Comparison of ENCODE assay signal across 1 cellular context in genomic region chr20:34955232-34956040, GRCh38.
TF ChIP-seq lines count a peak whose summit lies in the region.

GSS (minus strand) TSS chr20:34955806; CDS start chr20:34951852, 3,954 bp downstream.
MYH7B (plus strand) TSS chr20:34955868; CDS start chr20:34978006, 22,138 bp downstream.

TF ChIP-seq in K562, 482 proteins besides CTCF, POLR2A, EP300 and RAD21 (continued from another document and continues in another):
- TF ChIP-seq, protein P1, sequence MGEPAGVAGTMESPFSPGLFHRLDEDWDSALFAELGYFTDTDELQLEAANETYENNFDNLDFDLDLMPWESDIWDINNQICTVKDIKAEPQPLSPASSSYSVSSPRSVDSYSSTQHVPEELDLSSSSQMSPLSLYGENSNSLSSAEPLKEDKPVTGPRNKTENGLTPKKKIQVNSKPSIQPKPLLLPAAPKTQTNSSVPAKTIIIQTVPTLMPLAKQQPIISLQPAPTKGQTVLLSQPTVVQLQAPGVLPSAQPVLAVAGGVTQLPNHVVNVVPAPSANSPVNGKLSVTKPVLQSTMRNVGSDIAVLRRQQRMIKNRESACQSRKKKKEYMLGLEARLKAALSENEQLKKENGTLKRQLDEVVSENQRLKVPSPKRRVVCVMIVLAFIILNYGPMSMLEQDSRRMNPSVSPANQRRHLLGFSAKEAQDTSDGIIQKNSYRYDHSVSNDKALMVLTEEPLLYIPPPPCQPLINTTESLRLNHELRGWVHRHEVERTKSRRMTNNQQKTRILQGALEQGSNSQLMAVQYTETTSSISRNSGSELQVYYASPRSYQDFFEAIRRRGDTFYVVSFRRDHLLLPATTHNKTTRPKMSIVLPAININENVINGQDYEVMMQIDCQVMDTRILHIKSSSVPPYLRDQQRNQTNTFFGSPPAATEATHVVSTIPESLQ (CRISPR knock-in tag; IDR thresholded peaks at IDR 0.05), result 0 out of 2 replicates have a peak, but pooled peaks have one; percentile 68
- TF ChIP-seq, protein P2, sequence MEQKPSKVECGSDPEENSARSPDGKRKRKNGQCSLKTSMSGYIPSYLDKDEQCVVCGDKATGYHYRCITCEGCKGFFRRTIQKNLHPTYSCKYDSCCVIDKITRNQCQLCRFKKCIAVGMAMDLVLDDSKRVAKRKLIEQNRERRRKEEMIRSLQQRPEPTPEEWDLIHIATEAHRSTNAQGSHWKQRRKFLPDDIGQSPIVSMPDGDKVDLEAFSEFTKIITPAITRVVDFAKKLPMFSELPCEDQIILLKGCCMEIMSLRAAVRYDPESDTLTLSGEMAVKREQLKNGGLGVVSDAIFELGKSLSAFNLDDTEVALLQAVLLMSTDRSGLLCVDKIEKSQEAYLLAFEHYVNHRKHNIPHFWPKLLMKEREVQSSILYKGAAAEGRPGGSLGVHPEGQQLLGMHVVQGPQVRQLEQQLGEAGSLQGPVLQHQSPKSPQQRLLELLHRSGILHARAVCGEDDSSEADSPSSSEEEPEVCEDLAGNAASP (IDR thresholded peaks at IDR 0.05), result no peak
- TF ChIP-seq FOSL1 (tag; conservative IDR thresholded peaks at IDR 0.05) (peak; percentile 37; the same call in 1 of the 2 replicates), ZNF609 (CRISPR knock-in tag; IDR thresholded peaks at IDR 0.05; ENCODE audit: borderline replicate concordance) (no peak), KDM5B (IDR thresholded peaks at IDR 0.05; ENCODE audit: insufficient replicate concordance, low read depth, low read length) (peak; percentile 93), KDM4B (IDR thresholded peaks at IDR 0.05; ENCODE audit: borderline replicate concordance in 2 of 2, low read depth in 1 of 2) (peak in 1 of 2 experiments; percentile 79; a peak in 1 of 4 replicates), SNIP1 (IDR thresholded peaks at IDR 0.05; ENCODE audit: low read depth) (peak; percentile 96), SMARCE1 (IDR thresholded peaks at IDR 0.05) (0 out of 2 replicates have a peak, but pooled peaks have one; percentile 11), U2AF2 (optimal IDR thresholded peaks at IDR 0.05; ENCODE audit: low read depth, low read length) (no peak), GTF2E2 (tag; IDR thresholded peaks at IDR 0.05) (peak; percentile 94), POLR2H (tag; IDR thresholded peaks at IDR 0.05; ENCODE audit: low read depth) (peak; percentile 86), POLR2G (IDR thresholded peaks at IDR 0.05; ENCODE audit: low read depth, low read length) (peak; percentile 98), GABPB2 (CRISPR knock-in tag; conservative IDR thresholded peaks at IDR 0.05) (no peak), ERF (CRISPR knock-in tag; IDR thresholded peaks at IDR 0.05) (no peak; the same call in 1 of the 2 replicates), ZNF696 (CRISPR knock-in tag; conservative IDR thresholded peaks at IDR 0.05) (no peak), ARHGAP35 (IDR thresholded peaks at IDR 0.05; ENCODE audit: partially characterized antibody) (no peak), TBP (optimal IDR thresholded peaks at IDR 0.05; ENCODE audit: low read depth, low read length) (peak; percentile 97), NFXL1 (CRISPR knock-in tag; IDR thresholded peaks at IDR 0.05) (no peak), NR4A1 (CRISPR knock-in tag; IDR thresholded peaks at IDR 0.05) (no peak), NR4A1 (tag; IDR thresholded peaks at IDR 0.05) (no peak), ZKSCAN3 (CRISPR knock-in tag; IDR thresholded peaks at IDR 0.05) (no peak), MITF (IDR thresholded peaks at IDR 0.05) (no peak), MAFK (IDR thresholded peaks at IDR 0.05; ENCODE audit: low read length) (no peak), CBFA2T2 (conservative IDR thresholded peaks at IDR 0.05) (no peak), CBX2 (IDR thresholded peaks at IDR 0.05; ENCODE audit: insufficient read depth, low read length, poor library complexity, severe bottlenecking) (no peak), MIER1 (IDR thresholded peaks at IDR 0.05; ENCODE audit: low read depth) (0 out of 2 replicates have a peak, but pooled peaks have one; percentile 24), ZNF232 (CRISPR knock-in tag; IDR thresholded peaks at IDR 0.05) (no peak), ZNF263 (CRISPR knock-in tag; IDR thresholded peaks at IDR 0.05; ENCODE audit: borderline replicate concordance) (peak; percentile 55; the same call in 1 of the 2 replicates), ATF3 (IDR thresholded peaks at IDR 0.05) (no peak), ATF3 (CRISPR knock-in tag; conservative IDR thresholded peaks at IDR 0.05) (peak; percentile 35; the same call in 1 of the 2 replicates), HDAC8 (tag; IDR thresholded peaks at IDR 0.05) (no peak), TCFL5 (CRISPR knock-in tag; conservative IDR thresholded peaks at IDR 0.05) (no peak), AFF4 (CRISPR knock-in tag; IDR thresholded peaks at IDR 0.05) (peak; percentile 94), BRF2 (IDR thresholded peaks at IDR 0.05; ENCODE audit: borderline replicate concordance, insufficient read depth, insufficient read length) (no peak), CBFA2T3 (IDR thresholded peaks at IDR 0.05) (no peak), PML (IDR thresholded peaks at IDR 0.05; ENCODE audit: low read length) (peak; percentile 81), FIP1L1 (IDR thresholded peaks at IDR 0.05; ENCODE audit: low read depth, low read length, poor library complexity, severe bottlenecking) (peak; percentile 49), ATF7 (IDR thresholded peaks at IDR 0.05) (peak; percentile 71), NCOR1 (IDR thresholded peaks at IDR 0.05) (no peak), ETV1 (tag; conservative IDR thresholded peaks at IDR 0.05; ENCODE audit: low read depth) (no peak; the same call in 1 of the 2 replicates)
- TF ChIP-seq, protein P3, sequence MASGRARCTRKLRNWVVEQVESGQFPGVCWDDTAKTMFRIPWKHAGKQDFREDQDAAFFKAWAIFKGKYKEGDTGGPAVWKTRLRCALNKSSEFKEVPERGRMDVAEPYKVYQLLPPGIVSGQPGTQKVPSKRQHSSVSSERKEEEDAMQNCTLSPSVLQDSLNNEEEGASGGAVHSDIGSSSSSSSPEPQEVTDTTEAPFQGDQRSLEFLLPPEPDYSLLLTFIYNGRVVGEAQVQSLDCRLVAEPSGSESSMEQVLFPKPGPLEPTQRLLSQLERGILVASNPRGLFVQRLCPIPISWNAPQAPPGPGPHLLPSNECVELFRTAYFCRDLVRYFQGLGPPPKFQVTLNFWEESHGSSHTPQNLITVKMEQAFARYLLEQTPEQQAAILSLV (tag; IDR thresholded peaks at IDR 0.05), result no peak
